ENCODE assay signal across 1 cellular context in the genomic region with DNA sequence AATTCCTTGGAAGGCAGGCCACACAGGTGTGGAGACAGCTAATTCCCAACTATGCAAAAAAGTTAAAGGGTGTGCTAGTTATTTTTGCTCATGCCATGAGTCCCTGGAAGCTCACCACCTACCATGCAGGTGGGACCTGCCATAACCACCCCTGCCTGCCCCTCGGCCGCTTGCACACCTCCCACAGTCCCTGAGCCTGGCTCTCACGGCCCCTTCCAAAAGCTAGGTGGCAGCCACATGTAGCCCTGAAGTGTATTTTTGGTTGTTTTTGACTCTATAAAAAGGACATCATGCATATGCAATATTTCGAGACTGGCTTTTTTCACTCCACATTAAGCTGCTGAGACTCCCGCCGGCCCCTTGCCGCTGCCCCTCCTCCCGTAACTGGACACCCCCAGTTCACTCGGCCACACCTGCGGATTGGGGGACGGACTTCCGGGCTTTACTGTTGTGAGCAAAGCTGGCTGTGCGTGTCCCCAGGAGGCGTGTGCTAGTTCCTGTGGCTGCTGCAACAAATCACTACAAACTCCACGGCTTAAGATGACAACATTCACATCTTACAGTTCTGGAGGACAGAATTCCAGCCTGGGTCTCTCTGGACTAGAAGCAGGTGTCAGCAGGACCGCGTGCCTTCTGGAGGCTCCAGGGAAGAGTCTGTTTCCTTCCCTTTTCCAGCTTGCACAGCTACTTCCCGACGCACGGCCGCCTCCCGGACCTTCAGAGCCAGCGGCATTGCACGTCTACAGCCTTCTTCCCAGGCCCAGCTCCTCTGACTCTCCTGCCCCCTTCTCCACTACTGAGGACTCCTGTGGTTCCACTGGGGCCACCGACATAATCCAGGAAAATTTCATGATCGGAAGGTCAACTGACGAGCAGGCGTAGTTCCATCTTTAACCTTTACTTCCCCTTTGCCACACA.
TF ChIP-seq lines count a peak whose summit lies in the region.

No MANE protein-coding gene starts in this region.

TF ChIP-seq in K562, 482 proteins besides CTCF, POLR2A, EP300 and RAD21 (continued from another document and continues in another):
- TF ChIP-seq, protein P1, sequence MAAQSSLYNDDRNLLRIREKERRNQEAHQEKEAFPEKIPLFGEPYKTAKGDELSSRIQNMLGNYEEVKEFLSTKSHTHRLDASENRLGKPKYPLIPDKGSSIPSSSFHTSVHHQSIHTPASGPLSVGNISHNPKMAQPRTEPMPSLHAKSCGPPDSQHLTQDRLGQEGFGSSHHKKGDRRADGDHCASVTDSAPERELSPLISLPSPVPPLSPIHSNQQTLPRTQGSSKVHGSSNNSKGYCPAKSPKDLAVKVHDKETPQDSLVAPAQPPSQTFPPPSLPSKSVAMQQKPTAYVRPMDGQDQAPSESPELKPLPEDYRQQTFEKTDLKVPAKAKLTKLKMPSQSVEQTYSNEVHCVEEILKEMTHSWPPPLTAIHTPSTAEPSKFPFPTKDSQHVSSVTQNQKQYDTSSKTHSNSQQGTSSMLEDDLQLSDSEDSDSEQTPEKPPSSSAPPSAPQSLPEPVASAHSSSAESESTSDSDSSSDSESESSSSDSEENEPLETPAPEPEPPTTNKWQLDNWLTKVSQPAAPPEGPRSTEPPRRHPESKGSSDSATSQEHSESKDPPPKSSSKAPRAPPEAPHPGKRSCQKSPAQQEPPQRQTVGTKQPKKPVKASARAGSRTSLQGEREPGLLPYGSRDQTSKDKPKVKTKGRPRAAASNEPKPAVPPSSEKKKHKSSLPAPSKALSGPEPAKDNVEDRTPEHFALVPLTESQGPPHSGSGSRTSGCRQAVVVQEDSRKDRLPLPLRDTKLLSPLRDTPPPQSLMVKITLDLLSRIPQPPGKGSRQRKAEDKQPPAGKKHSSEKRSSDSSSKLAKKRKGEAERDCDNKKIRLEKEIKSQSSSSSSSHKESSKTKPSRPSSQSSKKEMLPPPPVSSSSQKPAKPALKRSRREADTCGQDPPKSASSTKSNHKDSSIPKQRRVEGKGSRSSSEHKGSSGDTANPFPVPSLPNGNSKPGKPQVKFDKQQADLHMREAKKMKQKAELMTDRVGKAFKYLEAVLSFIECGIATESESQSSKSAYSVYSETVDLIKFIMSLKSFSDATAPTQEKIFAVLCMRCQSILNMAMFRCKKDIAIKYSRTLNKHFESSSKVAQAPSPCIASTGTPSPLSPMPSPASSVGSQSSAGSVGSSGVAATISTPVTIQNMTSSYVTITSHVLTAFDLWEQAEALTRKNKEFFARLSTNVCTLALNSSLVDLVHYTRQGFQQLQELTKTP (IDR thresholded peaks at IDR 0.05; ENCODE audit: low read depth in 1 of 2, partially characterized antibody in 2 of 2): no peak
- TF ChIP-seq SMARCE1 (IDR thresholded peaks at IDR 0.05) (no peak), TCF7L2 (IDR thresholded peaks at IDR 0.05; ENCODE audit: low read depth, low read length) (no peak), DACH1 (IDR thresholded peaks at IDR 0.05; ENCODE audit: partially characterized antibody) (no peak), FOXK2 (conservative IDR thresholded peaks at IDR 0.05 in 1 of 2, IDR thresholded peaks at IDR 0.05 in 1 of 2; ENCODE audit: low read depth in 2 of 2) (no peak; a peak in 1 of 4 replicates), KLF16 (IDR thresholded peaks at IDR 0.05) (no peak), ATF7 (IDR thresholded peaks at IDR 0.05) (0 out of 2 replicates have a peak, but pooled peaks have one; percentile 60), L3MBTL2 (IDR thresholded peaks at IDR 0.05) (peak; percentile 64), ZNF76 (CRISPR knock-in tag; IDR thresholded peaks at IDR 0.05; ENCODE audit: borderline replicate concordance) (no peak), MTA1 (IDR thresholded peaks at IDR 0.05; ENCODE audit: borderline replicate concordance) (no peak), DDX20 (tag; IDR thresholded peaks at IDR 0.05; ENCODE audit: low read depth) (no peak), CBFA2T3 (IDR thresholded peaks at IDR 0.05) (no peak), TCF3 (CRISPR knock-in tag; IDR thresholded peaks at IDR 0.05) (no peak), CBFA2T2 (conservative IDR thresholded peaks at IDR 0.05) (no peak), ZNF175 (CRISPR knock-in tag; IDR thresholded peaks at IDR 0.05; ENCODE audit: low read depth) (no peak), ZNF41 (CRISPR knock-in tag; conservative IDR thresholded peaks at IDR 0.05) (no peak), SLC30A9 (CRISPR knock-in tag; IDR thresholded peaks at IDR 0.05) (no peak), TBP (optimal IDR thresholded peaks at IDR 0.05; ENCODE audit: low read depth, low read length) (no peak), NFIX (CRISPR knock-in tag; IDR thresholded peaks at IDR 0.05; ENCODE audit: low read depth) (no peak), FOXJ2 (tag; IDR thresholded peaks at IDR 0.05) (no peak), HNRNPH1 (optimal IDR thresholded peaks at IDR 0.05; ENCODE audit: low read depth, low read length) (no peak), NR2C1 (IDR thresholded peaks at IDR 0.05) (no peak), NR2C1 (tag; IDR thresholded peaks at IDR 0.05) (no peak), JUNB (CRISPR knock-in tag; conservative IDR thresholded peaks at IDR 0.05) (no peak), MYC (IDR thresholded peaks at IDR 0.05; ENCODE audit: low read depth, low read length) (peak; percentile 67), MYC (CRISPR knock-in tag; IDR thresholded peaks at IDR 0.05; ENCODE audit: borderline replicate concordance, low read depth) (no peak), MCM2 (IDR thresholded peaks at IDR 0.05; ENCODE audit: low read depth) (no peak), POLR3G (IDR thresholded peaks at IDR 0.05; ENCODE audit: extremely low read depth, insufficient read length, insufficient replicate concordance) (no peak), CREBBP (IDR thresholded peaks at IDR 0.05; ENCODE audit: low read depth, low read length) (no peak), ZKSCAN8 (CRISPR knock-in tag; IDR thresholded peaks at IDR 0.05) (no peak), HDAC2 (IDR thresholded peaks at IDR 0.05) (0 out of 2 replicates have a peak, but pooled peaks have one; percentile 60), XRCC4 (IDR thresholded peaks at IDR 0.05; ENCODE audit: extremely low read depth, insufficient read depth, insufficient read length) (no peak), HIVEP1 (CRISPR knock-in tag; IDR thresholded peaks at IDR 0.05) (no peak), ZNF165 (CRISPR knock-in tag; IDR thresholded peaks at IDR 0.05; ENCODE audit: borderline replicate concordance) (no peak), ZNF134 (CRISPR knock-in tag; conservative IDR thresholded peaks at IDR 0.05) (no peak), ZNF384 (IDR thresholded peaks at IDR 0.05; ENCODE audit: low read depth, low read length) (no peak), FOXJ3 (CRISPR knock-in tag; IDR thresholded peaks at IDR 0.05) (no peak), HDAC8 (tag; IDR thresholded peaks at IDR 0.05) (no peak), SMAD3 (CRISPR knock-in tag; conservative IDR thresholded peaks at IDR 0.05) (no peak), NCOA4 (IDR thresholded peaks at IDR 0.05; ENCODE audit: partially characterized antibody) (no peak), PTBP1 (IDR thresholded peaks at IDR 0.05; ENCODE audit: low read depth, low read length) (no peak), ZNF551 (CRISPR knock-in tag; IDR thresholded peaks at IDR 0.05) (no peak), JUND (IDR thresholded peaks at IDR 0.05; ENCODE audit: borderline replicate concordance, low read depth, low read length) (peak; percentile 21; the same call in 1 of the 2 replicates), JUND (tag; IDR thresholded peaks at IDR 0.05; ENCODE audit: borderline replicate concordance, low read depth, low read length) (no peak; the same call in 2 of the 3 replicates), HOXB6 (CRISPR knock-in tag; IDR thresholded peaks at IDR 0.05; ENCODE audit: borderline replicate concordance) (no peak)
- TF ChIP-seq, protein P2, sequence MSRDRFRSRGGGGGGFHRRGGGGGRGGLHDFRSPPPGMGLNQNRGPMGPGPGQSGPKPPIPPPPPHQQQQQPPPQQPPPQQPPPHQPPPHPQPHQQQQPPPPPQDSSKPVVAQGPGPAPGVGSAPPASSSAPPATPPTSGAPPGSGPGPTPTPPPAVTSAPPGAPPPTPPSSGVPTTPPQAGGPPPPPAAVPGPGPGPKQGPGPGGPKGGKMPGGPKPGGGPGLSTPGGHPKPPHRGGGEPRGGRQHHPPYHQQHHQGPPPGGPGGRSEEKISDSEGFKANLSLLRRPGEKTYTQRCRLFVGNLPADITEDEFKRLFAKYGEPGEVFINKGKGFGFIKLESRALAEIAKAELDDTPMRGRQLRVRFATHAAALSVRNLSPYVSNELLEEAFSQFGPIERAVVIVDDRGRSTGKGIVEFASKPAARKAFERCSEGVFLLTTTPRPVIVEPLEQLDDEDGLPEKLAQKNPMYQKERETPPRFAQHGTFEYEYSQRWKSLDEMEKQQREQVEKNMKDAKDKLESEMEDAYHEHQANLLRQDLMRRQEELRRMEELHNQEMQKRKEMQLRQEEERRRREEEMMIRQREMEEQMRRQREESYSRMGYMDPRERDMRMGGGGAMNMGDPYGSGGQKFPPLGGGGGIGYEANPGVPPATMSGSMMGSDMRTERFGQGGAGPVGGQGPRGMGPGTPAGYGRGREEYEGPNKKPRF (IDR thresholded peaks at IDR 0.05; ENCODE audit: low read depth, low read length): no peak
- TF ChIP-seq, protein P3, sequence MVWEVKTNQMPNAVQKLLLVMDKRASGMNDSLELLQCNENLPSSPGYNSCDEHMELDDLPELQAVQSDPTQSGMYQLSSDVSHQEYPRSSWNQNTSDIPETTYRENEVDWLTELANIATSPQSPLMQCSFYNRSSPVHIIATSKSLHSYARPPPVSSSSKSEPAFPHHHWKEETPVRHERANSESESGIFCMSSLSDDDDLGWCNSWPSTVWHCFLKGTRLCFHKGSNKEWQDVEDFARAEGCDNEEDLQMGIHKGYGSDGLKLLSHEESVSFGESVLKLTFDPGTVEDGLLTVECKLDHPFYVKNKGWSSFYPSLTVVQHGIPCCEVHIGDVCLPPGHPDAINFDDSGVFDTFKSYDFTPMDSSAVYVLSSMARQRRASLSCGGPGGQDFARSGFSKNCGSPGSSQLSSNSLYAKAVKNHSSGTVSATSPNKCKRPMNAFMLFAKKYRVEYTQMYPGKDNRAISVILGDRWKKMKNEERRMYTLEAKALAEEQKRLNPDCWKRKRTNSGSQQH (CRISPR knock-in tag; IDR thresholded peaks at IDR 0.05): no peak
- TF ChIP-seq, protein P4, sequence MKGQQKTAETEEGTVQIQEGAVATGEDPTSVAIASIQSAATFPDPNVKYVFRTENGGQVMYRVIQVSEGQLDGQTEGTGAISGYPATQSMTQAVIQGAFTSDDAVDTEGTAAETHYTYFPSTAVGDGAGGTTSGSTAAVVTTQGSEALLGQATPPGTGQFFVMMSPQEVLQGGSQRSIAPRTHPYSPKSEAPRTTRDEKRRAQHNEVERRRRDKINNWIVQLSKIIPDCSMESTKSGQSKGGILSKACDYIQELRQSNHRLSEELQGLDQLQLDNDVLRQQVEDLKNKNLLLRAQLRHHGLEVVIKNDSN (CRISPR knock-in tag; IDR thresholded peaks at IDR 0.05): no peak
- TF ChIP-seq, protein P5, sequence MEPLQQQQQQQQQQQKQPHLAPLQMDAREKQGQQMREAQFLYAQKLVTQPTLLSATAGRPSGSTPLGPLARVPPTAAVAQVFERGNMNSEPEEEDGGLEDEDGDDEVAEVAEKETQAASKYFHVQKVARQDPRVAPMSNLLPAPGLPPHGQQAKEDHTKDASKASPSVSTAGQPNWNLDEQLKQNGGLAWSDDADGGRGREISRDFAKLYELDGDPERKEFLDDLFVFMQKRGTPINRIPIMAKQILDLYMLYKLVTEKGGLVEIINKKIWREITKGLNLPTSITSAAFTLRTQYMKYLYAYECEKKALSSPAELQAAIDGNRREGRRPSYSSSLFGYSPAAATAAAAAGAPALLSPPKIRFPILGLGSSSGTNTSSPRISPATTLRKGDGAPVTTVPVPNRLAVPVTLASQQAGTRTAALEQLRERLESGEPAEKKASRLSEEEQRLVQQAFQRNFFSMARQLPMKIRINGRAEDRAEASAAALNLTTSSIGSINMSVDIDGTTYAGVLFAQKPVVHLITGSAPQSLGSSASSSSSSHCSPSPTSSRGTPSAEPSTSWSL (CRISPR knock-in tag; IDR thresholded peaks at IDR 0.05; ENCODE audit: borderline replicate concordance): no peak
- TF ChIP-seq, protein P6, sequence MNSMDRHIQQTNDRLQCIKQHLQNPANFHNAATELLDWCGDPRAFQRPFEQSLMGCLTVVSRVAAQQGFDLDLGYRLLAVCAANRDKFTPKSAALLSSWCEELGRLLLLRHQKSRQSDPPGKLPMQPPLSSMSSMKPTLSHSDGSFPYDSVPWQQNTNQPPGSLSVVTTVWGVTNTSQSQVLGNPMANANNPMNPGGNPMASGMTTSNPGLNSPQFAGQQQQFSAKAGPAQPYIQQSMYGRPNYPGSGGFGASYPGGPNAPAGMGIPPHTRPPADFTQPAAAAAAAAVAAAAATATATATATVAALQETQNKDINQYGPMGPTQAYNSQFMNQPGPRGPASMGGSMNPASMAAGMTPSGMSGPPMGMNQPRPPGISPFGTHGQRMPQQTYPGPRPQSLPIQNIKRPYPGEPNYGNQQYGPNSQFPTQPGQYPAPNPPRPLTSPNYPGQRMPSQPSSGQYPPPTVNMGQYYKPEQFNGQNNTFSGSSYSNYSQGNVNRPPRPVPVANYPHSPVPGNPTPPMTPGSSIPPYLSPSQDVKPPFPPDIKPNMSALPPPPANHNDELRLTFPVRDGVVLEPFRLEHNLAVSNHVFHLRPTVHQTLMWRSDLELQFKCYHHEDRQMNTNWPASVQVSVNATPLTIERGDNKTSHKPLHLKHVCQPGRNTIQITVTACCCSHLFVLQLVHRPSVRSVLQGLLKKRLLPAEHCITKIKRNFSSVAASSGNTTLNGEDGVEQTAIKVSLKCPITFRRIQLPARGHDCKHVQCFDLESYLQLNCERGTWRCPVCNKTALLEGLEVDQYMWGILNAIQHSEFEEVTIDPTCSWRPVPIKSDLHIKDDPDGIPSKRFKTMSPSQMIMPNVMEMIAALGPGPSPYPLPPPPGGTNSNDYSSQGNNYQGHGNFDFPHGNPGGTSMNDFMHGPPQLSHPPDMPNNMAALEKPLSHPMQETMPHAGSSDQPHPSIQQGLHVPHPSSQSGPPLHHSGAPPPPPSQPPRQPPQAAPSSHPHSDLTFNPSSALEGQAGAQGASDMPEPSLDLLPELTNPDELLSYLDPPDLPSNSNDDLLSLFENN (IDR thresholded peaks at IDR 0.05; ENCODE audit: low read depth in 2 of 2, low read length in 2 of 2): no peak
- TF ChIP-seq, protein P7, sequence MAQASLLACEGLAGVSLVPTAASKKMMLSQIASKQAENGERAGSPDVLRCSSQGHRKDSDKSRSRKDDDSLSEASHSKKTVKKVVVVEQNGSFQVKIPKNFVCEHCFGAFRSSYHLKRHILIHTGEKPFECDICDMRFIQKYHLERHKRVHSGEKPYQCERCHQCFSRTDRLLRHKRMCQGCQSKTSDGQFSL (CRISPR knock-in tag; IDR thresholded peaks at IDR 0.05): no peak; the same call in 1 of the 2 replicates
- TF ChIP-seq, protein P7 (tag; IDR thresholded peaks at IDR 0.05): no peak
- TF ChIP-seq, protein P8, sequence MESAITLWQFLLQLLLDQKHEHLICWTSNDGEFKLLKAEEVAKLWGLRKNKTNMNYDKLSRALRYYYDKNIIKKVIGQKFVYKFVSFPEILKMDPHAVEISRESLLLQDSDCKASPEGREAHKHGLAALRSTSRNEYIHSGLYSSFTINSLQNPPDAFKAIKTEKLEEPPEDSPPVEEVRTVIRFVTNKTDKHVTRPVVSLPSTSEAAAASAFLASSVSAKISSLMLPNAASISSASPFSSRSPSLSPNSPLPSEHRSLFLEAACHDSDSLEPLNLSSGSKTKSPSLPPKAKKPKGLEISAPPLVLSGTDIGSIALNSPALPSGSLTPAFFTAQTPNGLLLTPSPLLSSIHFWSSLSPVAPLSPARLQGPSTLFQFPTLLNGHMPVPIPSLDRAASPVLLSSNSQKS (CRISPR knock-in tag; IDR thresholded peaks at IDR 0.05): no peak
